Comparison of ENCODE assay signal across 19 cellular contexts in genomic region chr5:137114529-137114928, GRCh38.
A peak's percentile ranks its signal among the peaks of the same experiment; 100 is the strongest.
DNase-seq lines count a peak whose midpoint lies in the region; ATAC-seq, FAIRE-seq and TF ChIP-seq lines count a peak whose summit lies in the region.
"Had no signal": no experiment of that assay in that cellular context is flagged by ENCODE, and none has a peak within 500 bp of the region (broad histone marks: within the 10 kb centered on the region; RNA-seq: fewer than 3 reads in every experiment).

No MANE protein-coding gene starts in this region.

- peak; percentile 39 for FAIRE-seq in keratinocyte (lab: Jason Lieb, UNC)

- H3K9ac ChIP-seq in keratinocyte (ENCODE audit: control insufficient read depth, extremely low read depth, insufficient read depth, low read length) = no peak overlapping the region

- H3K4me3 ChIP-seq in brain microvascular endothelial cell (ENCODE audit: low read depth, low read length) (no peak overlapping the region), keratinocyte (ENCODE audit: control insufficient read depth in 2 of 3, extremely low read depth in 1 of 3, insufficient read depth in 2 of 3, low read depth in 1 of 3, low read length in 3 of 3) (no peak overlapping the region)
- H3K4me3 ChIP-seq: Peyer's patch had no signal

- TF ChIP-seq CTCF in brain microvascular endothelial cell (IDR thresholded peaks at IDR 0.05; ENCODE audit: low read depth, low read length, missing control alignments) = peak; percentile 27
- TF ChIP-seq CTCF in keratinocyte (optimal IDR thresholded peaks at IDR 0.05 in 1 of 3, IDR thresholded peaks at IDR 0.05 in 1 of 3, conservative IDR thresholded peaks at IDR 0.05 in 1 of 3; ENCODE audit: extremely low read depth in 1 of 3, insufficient read depth in 2 of 3, low read length in 3 of 3) = no peak
- TF ChIP-seq CTCF in omental fat pad (IDR thresholded peaks at IDR 0.05) = no peak

- H3K9me3 ChIP-seq in keratinocyte (ENCODE audit: control insufficient read depth, low read depth, low read length) = no peaks in the 10 kb centered on the region
- H3K9me3 ChIP-seq: Peyer's patch had no signal

- in situ Hi-C loops in brain microvascular endothelial cell (cut with HindIII; ENCODE audit: low pct_ligation_motif_present, low sequenced_read_pairs) = no loop called here

- dilution Hi-C loops in keratinocyte (cut with MboI; ENCODE audit: extremely low pct_ligation_motif_present, low sequenced_read_pairs) = no loop called here

- H3K27ac ChIP-seq in brain microvascular endothelial cell (no peak overlapping the region), keratinocyte (ENCODE audit: control insufficient read depth, insufficient read depth, low read length) (no peak overlapping the region)
- H3K27ac ChIP-seq: Peyer's patch had no signal

- peak; percentile 58 for DNase-seq in AG20443 (ENCODE audit: low spot score)
- DNase-seq in HT1080 (ENCODE audit: low read depth) = peak; percentile 68
- DNase-seq in brain microvascular endothelial cell = no peak
- no peak for DNase-seq in keratinocyte (ENCODE audit: low read depth, low spot score)
- no peak for DNase-seq in omental fat pad (ENCODE audit: low spot score)
- DNase-seq in COR-L47 (lab: John Stamatoyannopoulos, UW) = no peak
- DNase-seq in NCI-H748 treated with DMSO at 0.1 percent for 48 hours (lab: John Stamatoyannopoulos, UW) = no peak
- DNase-seq in amygdala (lab: John Stamatoyannopoulos, UW) = no peak
- DNase-seq: activated CD4-positive, alpha-beta T cell treated with anti-CD3 and anti-CD28 coated beads, Interleukin-2, amount 10 ng/mL, durations not matched to agents 24 days and 14 days; activated T-cell treated with anti-CD3 and anti-CD28 coated beads, Interleukin-2, amount 50 U/mL, for 72 hours; CD8-positive, alpha-beta memory T cell; GF-D8; GOT3; MM.1S; natural killer cell; NCI-H2171 treated with DMSO at 0.1 percent for 48 hours; Peyer's patch; T-helper 2 cell had no signal

- H3K36me3 ChIP-seq in brain microvascular endothelial cell (replicated peaks) (no peaks in the 10 kb centered on the region), keratinocyte (ENCODE audit: control insufficient read depth in 2 of 2, extremely low read depth in 1 of 2, insufficient read depth in 2 of 2, low read length in 2 of 2) (no peaks in the 10 kb centered on the region)
- H3K36me3 ChIP-seq: Peyer's patch had no signal

- no peaks in the 10 kb centered on the region for H4K20me1 ChIP-seq in keratinocyte (ENCODE audit: control insufficient read depth, extremely low read depth, insufficient read depth, low read length)

- ATAC-seq in omental fat pad (ENCODE audit: low FRiP score) = no peak
- ATAC-seq: activated T-cell treated with anti-CD3 and anti-CD28 coated beads, Interleukin-2, amount 50 U/mL, for 72 hours; natural killer cell; sciatic nerve had no signal

- H3K9me1 ChIP-seq in keratinocyte (ENCODE audit: control insufficient read depth, extremely low read depth, insufficient read depth, low read length) = no peaks in the 10 kb centered on the region

- no peak overlapping the region for H3K4me2 ChIP-seq in keratinocyte (ENCODE audit: control insufficient read depth, extremely low read depth, insufficient read depth, low read depth, low read length)

- H2AFZ ChIP-seq in keratinocyte (ENCODE audit: control insufficient read depth, low read length) = no peak overlapping the region

- H3K27me3 ChIP-seq in brain microvascular endothelial cell (replicated peaks) (no peaks in the 10 kb centered on the region), keratinocyte (ENCODE audit: control insufficient read depth, extremely low read depth, insufficient read depth, low read length) (no peaks in the 10 kb centered on the region)
- H3K27me3 ChIP-seq: Peyer's patch had no signal

- no peaks in the 10 kb centered on the region for H3K79me2 ChIP-seq in keratinocyte (ENCODE audit: control insufficient read depth, insufficient read depth, low read length)

- no peaks in the 10 kb centered on the region for H3K4me1 ChIP-seq in keratinocyte (ENCODE audit: control insufficient read depth, extremely low read depth, insufficient read depth, low read length)
- H3K4me1 ChIP-seq: Peyer's patch had no signal

Comparison
In these comparisons a context has a peak if more than half of its experiments do, and no peak if none do; other contexts are left out.
1. DNase-seq: peak in AG20443 (single experiment) and HT1080 (single experiment); none in brain microvascular endothelial cell (single experiment), keratinocyte (single experiment), omental fat pad (single experiment), COR-L47 (single experiment), NCI-H748 treated with DMSO at 0.1 percent for 48 hours (single experiment) and amygdala (0 of 56).